In the genomic region with DNA sequence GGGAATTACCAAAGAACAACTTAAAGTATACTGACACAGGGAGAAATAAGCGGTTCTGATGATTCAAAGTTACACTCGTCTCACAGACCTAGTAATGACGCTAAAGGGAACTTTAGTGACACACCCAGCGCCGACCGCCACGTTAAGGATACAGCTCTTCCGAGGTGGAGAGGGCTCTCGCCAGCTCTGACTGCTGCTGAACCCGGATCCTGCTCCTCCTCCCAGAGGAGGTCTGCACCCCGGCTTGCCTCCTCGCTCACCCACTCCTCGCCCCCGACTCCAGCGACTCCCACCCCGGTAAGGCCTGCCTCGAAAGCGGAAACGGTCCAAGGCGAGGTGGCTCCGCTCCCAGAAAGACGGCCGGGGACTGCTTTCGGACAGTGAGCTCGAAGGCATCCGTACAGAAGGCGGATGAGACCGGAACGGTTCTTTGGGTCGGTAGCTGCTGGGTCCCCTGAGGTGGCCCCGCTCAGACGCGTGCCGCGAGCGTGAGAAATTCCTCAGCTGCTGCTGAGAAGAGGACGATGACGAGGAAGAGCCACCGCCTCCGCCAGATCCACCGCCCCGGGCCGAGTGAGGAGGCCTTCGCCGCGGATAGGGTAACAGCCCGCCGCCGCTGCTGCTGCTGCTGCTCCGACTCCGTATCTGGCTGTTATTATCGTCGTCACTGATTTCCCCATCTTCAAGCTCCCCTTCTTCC, we compare ENCODE assay signal across 8 cellular contexts. TPM values are rescaled to one million over a fixed set of nuclear protein-coding genes. Genes with fewer than 3 reads are reported as not detected.
DNase-seq lines count a peak whose midpoint lies in the region; ATAC-seq and TF ChIP-seq lines count a peak whose summit lies in the region.

No MANE protein-coding gene starts in this region.

- H3F3A ChIP-seq in OCI-LY1 (ENCODE audit: insufficient read depth, low read length), result no peaks in the 10 kb centered on the region

- peak overlapping the region; percentile 80 for H3K4me3 ChIP-seq in A673 (ENCODE audit: low read depth, low read length, poor library complexity, severe bottlenecking)
- H3K4me3 ChIP-seq in OCI-LY1 (ENCODE audit: low read depth, low read length, poor library complexity, severe bottlenecking), result peak overlapping the region; percentile 99
- H3K4me3 ChIP-seq in esophagus muscularis mucosa, result peak overlapping the region; percentile 77 to 87 (median 82)
- peak overlapping the region; percentile 76 for H3K4me3 ChIP-seq in naive thymus-derived CD4-positive, alpha-beta T cell (ENCODE audit: low read length)

- ATAC-seq in GM18861 (IDR thresholded peaks at IDR 0.05; ENCODE audit: unreplicated experiment) (peak; percentile 23), HG03095 (IDR thresholded peaks at IDR 0.05; ENCODE audit: unreplicated experiment) (peak; percentile 22)
- ATAC-seq in naive thymus-derived CD4-positive, alpha-beta T cell, result peak; percentile 66
- ATAC-seq in stimulated activated effector memory CD8-positive, alpha-beta T cell treated with anti-CD3 and anti-CD28 coated beads, Interleukin-12 subunit alpha, Interleukin-12 subunit beta, amount 100 ng/mL, for 72 hours, result peak; percentile 83

- H3K79me2 ChIP-seq in OCI-LY1 (ENCODE audit: insufficient read depth, low read length), result peaks cover 45% of the 10 kb centered on the region

- H4K20me1 ChIP-seq in OCI-LY1 (ENCODE audit: insufficient read depth, low read length), result 0 out of 2 replicates have a peak, but pooled peaks cover 2% of the 10 kb centered on the region

- H3K9me3 ChIP-seq in A673 (ENCODE audit: low read depth, low read length, poor library complexity, severe bottlenecking), result no peaks in the 10 kb centered on the region
- H3K9me3 ChIP-seq in OCI-LY1 (ENCODE audit: low read length), result no peaks in the 10 kb centered on the region
- H3K9me3 ChIP-seq in esophagus muscularis mucosa, result no peaks in the 10 kb centered on the region
- no peaks in the 10 kb centered on the region for H3K9me3 ChIP-seq in naive thymus-derived CD4-positive, alpha-beta T cell (ENCODE audit: control insufficient read depth in 2 of 3, low read length in 3 of 3)

- peak overlapping the region; percentile 83 for H3K4me2 ChIP-seq in OCI-LY1 (ENCODE audit: low read length)

- 0% methylated on average over 13 of the region's 53 CpGs for WGBS in esophagus muscularis mucosa

- no peaks in the 10 kb centered on the region for H3K9me2 ChIP-seq in OCI-LY1 (ENCODE audit: low read depth, low read length)

- peaks cover 33 to 70% (median 56%) of the 10 kb centered on the region in 7 donors for H3K4me1 Mint-ChIP-seq in naive thymus-derived CD4-positive, alpha-beta T cell
- H3K4me1 Mint-ChIP-seq in stimulated activated effector memory CD8-positive, alpha-beta T cell treated with anti-CD3 and anti-CD28 coated beads, Interleukin-12 subunit alpha, Interleukin-12 subunit beta, amount 100 ng/mL, for 72 hours, result peaks cover 44% of the 10 kb centered on the region

- H2AFZ ChIP-seq in OCI-LY1 (ENCODE audit: low read length), result no peak overlapping the region

- H3K27me3 ChIP-seq in A673 (replicated peaks; ENCODE audit: insufficient read depth, low read depth, low read length, poor library complexity) (no peaks in the 10 kb centered on the region), OCI-LY1 (ENCODE audit: insufficient read depth, low read length) (no peaks in the 10 kb centered on the region), esophagus muscularis mucosa (no peaks in the 10 kb centered on the region)
- H3K27me3 ChIP-seq in naive thymus-derived CD4-positive, alpha-beta T cell (ENCODE audit: control insufficient read depth in 2 of 2, insufficient read depth in 2 of 2, low read length in 2 of 2), result no peaks in the 10 kb centered on the region

- peak overlapping the region; percentile 94 to 100 (median 99) for H3K4me3 Mint-ChIP-seq in naive thymus-derived CD4-positive, alpha-beta T cell
- H3K4me3 Mint-ChIP-seq in stimulated activated effector memory CD8-positive, alpha-beta T cell treated with anti-CD3 and anti-CD28 coated beads, Interleukin-12 subunit alpha, Interleukin-12 subunit beta, amount 100 ng/mL, for 72 hours, result peak overlapping the region; percentile 99

- DNase-seq in A673 (ENCODE audit: low spot score), result peak; percentile 68
- DNase-seq in activated T-cell treated with anti-CD3 and anti-CD28 coated beads, Interleukin-2, amount 50 U/mL, for 1 hour, result peak; percentile 79
- peak; percentile 95 for DNase-seq in esophagus muscularis mucosa (ENCODE audit: extremely low spot score)
- peak; percentile 59 to 86 (median 71) for DNase-seq in naive thymus-derived CD4-positive, alpha-beta T cell
- peak; percentile 62 to 89 for DNase-seq in stimulated activated effector memory CD8-positive, alpha-beta T cell treated with anti-CD3 and anti-CD28 coated beads, Interleukin-12 subunit alpha, Interleukin-12 subunit beta, amount 100 ng/mL, for 72 hours (ENCODE audit: low spot score in 2 of 2)

- peak overlapping the region; percentile 96 to 100 (median 99) for H3K27ac Mint-ChIP-seq in naive thymus-derived CD4-positive, alpha-beta T cell
- H3K27ac Mint-ChIP-seq in stimulated activated effector memory CD8-positive, alpha-beta T cell treated with anti-CD3 and anti-CD28 coated beads, Interleukin-12 subunit alpha, Interleukin-12 subunit beta, amount 100 ng/mL, for 72 hours, result peak overlapping the region; percentile 100

- peak overlapping the region; percentile 97 for H3K9ac ChIP-seq in OCI-LY1 (ENCODE audit: low read length)

- TF ChIP-seq CTCF in A673 (conservative IDR thresholded peaks at IDR 0.05; ENCODE audit: low read depth, low read length), result no peak
- no peak for TF ChIP-seq CTCF in OCI-LY1 (IDR thresholded peaks at IDR 0.05; ENCODE audit: low read length)
- TF ChIP-seq CTCF in esophagus muscularis mucosa (IDR thresholded peaks at IDR 0.05), result no peak

- no peak for TF ChIP-seq EP300 in esophagus muscularis mucosa (IDR thresholded peaks at IDR 0.05)

- H3K9me3 Mint-ChIP-seq in naive thymus-derived CD4-positive, alpha-beta T cell, result peaks cover 0 to 4% (median 0%) of the 10 kb centered on the region in 11 donors
- H3K9me3 Mint-ChIP-seq in stimulated activated effector memory CD8-positive, alpha-beta T cell treated with anti-CD3 and anti-CD28 coated beads, Interleukin-12 subunit alpha, Interleukin-12 subunit beta, amount 100 ng/mL, for 72 hours, result peaks cover 2% of the 10 kb centered on the region

- intact Hi-C loops in A673 (cut with micrococcal nuclease; ENCODE audit: unreplicated experiment) (no loop called here), esophagus muscularis mucosa (cut with DNase I) (loop anchor here (10.0 kb wide), 1 partner anchor 92 kb away; a partner anchor contains a TSS)
- intact Hi-C loops in naive thymus-derived CD4-positive, alpha-beta T cell (cut with micrococcal nuclease), result loop anchor here (1.0 to 5.0 kb wide), 7 partner anchors 26 to 1420 kb away; a partner anchor contains a TSS

- peaks cover 5 to 23% (median 20%) of the 10 kb centered on the region in 5 donors for H3K36me3 Mint-ChIP-seq in naive thymus-derived CD4-positive, alpha-beta T cell
- peaks cover 6% of the 10 kb centered on the region for H3K36me3 Mint-ChIP-seq in stimulated activated effector memory CD8-positive, alpha-beta T cell treated with anti-CD3 and anti-CD28 coated beads, Interleukin-12 subunit alpha, Interleukin-12 subunit beta, amount 100 ng/mL, for 72 hours

- H3K36me3 ChIP-seq in A673 (ENCODE audit: insufficient read depth, low read length, poor library complexity, severe bottlenecking) (peaks cover 23% of the 10 kb centered on the region), OCI-LY1 (ENCODE audit: insufficient read depth, low read length) (peaks cover 24% of the 10 kb centered on the region), esophagus muscularis mucosa (peaks cover 7 to 23% (median 18%) of the 10 kb centered on the region in 4 donors)
- H3K36me3 ChIP-seq in naive thymus-derived CD4-positive, alpha-beta T cell (ENCODE audit: control insufficient read depth in 2 of 3, insufficient read depth in 3 of 3, low read length in 3 of 3), result peaks cover 0 to 30% (median 5%) of the 10 kb centered on the region in 3 experiments

- CTCF ChIA-PET in A673 (lab: Charles Lee), result interaction anchor here (1.0 kb wide), 1 partner anchor 84 kb away, joined by 5 read pairs; no protein-coding TSS in a partner anchor
- CTCF ChIA-PET in naive thymus-derived CD4-positive, alpha-beta T cell (lab: Charles Lee), result interaction anchor here (0.9 to 2.7 kb wide), 5 partner anchors 12 to 89 kb away, joined by 3 to 35 read pairs (median 3); a partner anchor contains a TSS

- no peak for TF ChIP-seq POLR2A in esophagus muscularis mucosa (IDR thresholded peaks at IDR 0.05; ENCODE audit: low read depth)

- no peaks in the 10 kb centered on the region for H3K27me3 Mint-ChIP-seq in naive thymus-derived CD4-positive, alpha-beta T cell

- BruUV-seq in A673 (replicated peaks; lab: Mats Ljungman, UMichigan), result TSS peak; percentile 68

- H3K4me1 ChIP-seq in A673 (ENCODE audit: insufficient read depth, low read length, poor library complexity, severe bottlenecking), result peaks cover 13% of the 10 kb centered on the region
- H3K4me1 ChIP-seq in OCI-LY1 (ENCODE audit: insufficient read depth, low read length, severe bottlenecking), result peaks cover 26% of the 10 kb centered on the region
- H3K4me1 ChIP-seq in esophagus muscularis mucosa, result peaks cover 22 to 46% (median 36%) of the 10 kb centered on the region in 4 donors
- peaks cover 26 to 29% of the 10 kb centered on the region in 2 donors for H3K4me1 ChIP-seq in naive thymus-derived CD4-positive, alpha-beta T cell (ENCODE audit: control insufficient read depth in 2 of 2, insufficient read depth in 2 of 2, low read length in 2 of 2)

- H3K27ac ChIP-seq in A673 (ENCODE audit: low read depth, low read length, poor library complexity, severe bottlenecking), result peak overlapping the region; percentile 91
- peak overlapping the region; percentile 86 for H3K27ac ChIP-seq in OCI-LY1 (ENCODE audit: low read depth, low read length, poor library complexity, severe bottlenecking)
- peak overlapping the region; percentile 94 to 96 (median 95) for H3K27ac ChIP-seq in esophagus muscularis mucosa (replicated peaks in 1 of 4)
- peak overlapping the region; percentile 97 for H3K27ac ChIP-seq in naive thymus-derived CD4-positive, alpha-beta T cell (ENCODE audit: low read depth, low read length)

- POLR2A ChIA-PET in A673 (lab: Charles Lee; ENCODE audit: low non-redundant PET), result no interaction called here
- POLR2A ChIA-PET in naive thymus-derived CD4-positive, alpha-beta T cell (lab: Charles Lee), result interaction anchor here (0.7 to 8.1 kb wide), 22 partner anchors 9 to 1418 kb away, joined by 3 to 214 read pairs (median 6); a partner anchor contains a TSS

RNA-seq across cellular contexts. Expression of a gene that starts 0.6 kb away (rescaled TPM):
- 48.7 and 55.9 TPM in 2 replicates for total RNA-seq in A673 (2021)
- total RNA-seq in esophagus muscularis mucosa, result 10 to 100 TPM; 19.4 to 44.0 (median 25.9) TPM
- total RNA-seq in naive thymus-derived CD4-positive, alpha-beta T cell, result 100 to 1,000 TPM in 4 of 5 experiments, 10 to 100 TPM in 1; 74.6 to 147 (median 133) TPM
- 10 to 100 TPM; 26.3 to 29.8 TPM for polyA plus RNA-seq in naive thymus-derived CD4-positive, alpha-beta T cell

RNA-seq across cellular contexts. Expression of a gene that starts 1.1 kb away (rescaled TPM):
- total RNA-seq in A673 (2021), result 7.7 TPM in 2 replicates
- total RNA-seq in esophagus muscularis mucosa, result 1 to 10 TPM; 3.3 to 5.1 (median 3.7) TPM
- 10 to 100 TPM in 4 of 5 experiments, 1 to 10 TPM in 1; 9.2 to 21.7 (median 14.4) TPM for total RNA-seq in naive thymus-derived CD4-positive, alpha-beta T cell
- polyA plus RNA-seq in naive thymus-derived CD4-positive, alpha-beta T cell, result 1 to 10 TPM; 4.9 to 9.7 TPM

RNA-seq across cellular contexts. Expression of a gene that starts 22.9 kb away (rescaled TPM):
- total RNA-seq in A673 (2021) (52.6 and 56.3 TPM in 2 replicates), esophagus muscularis mucosa (10 to 100 TPM in 3 of 4 donors, 1 to 10 TPM in 1; 9.6 to 24.2 (median 16.6) TPM)
- 10 to 100 TPM; 13.9 to 17.7 (median 14.7) TPM for total RNA-seq in naive thymus-derived CD4-positive, alpha-beta T cell
- polyA plus RNA-seq in naive thymus-derived CD4-positive, alpha-beta T cell, result 10 to 100 TPM; 25.3 to 43.0 TPM

Comparison
In these comparisons a context has a peak if more than half of its experiments do, and no peak if none do; other contexts are left out.
1. Peak in every context shown above with its lines: DNase-seq, ATAC-seq, H3K4me3 ChIP-seq and H3K27ac ChIP-seq.
2. ATAC-seq: peak in every context shown above with its lines; median percentile 83 in stimulated activated effector memory CD8-positive, alpha-beta T cell treated with anti-CD3 and anti-CD28 coated beads, Interleukin-12 subunit alpha, Interleukin-12 subunit beta, amount 100 ng/mL, for 72 hours; 66 in naive thymus-derived CD4-positive, alpha-beta T cell; 23 in GM18861; 22 in HG03095.